21 cellular contexts compared by ENCODE assay signal in genomic region chr11:19377855-19378254, GRCh38.
"Had no signal": no experiment of that assay in that cellular context is flagged by ENCODE, and none has a peak within 500 bp of the region (broad histone marks: within the 10 kb centered on the region; RNA-seq: fewer than 3 reads in every experiment).

No MANE protein-coding gene starts in this region.

- H3K27ac ChIP-seq: SJSA1, SK-N-MC had no signal

- H3K36me3 ChIP-seq: MG63, SJSA1 had no signal

- H3K9me3 ChIP-seq: MG63, SJSA1 had no signal

- DNase-seq: IMR-90, Karpas-422, KG1, MG63, NCI-H1092, NCI-H1105 treated with DMSO at 0.1 percent for 48 hours, NCI-H1417 treated with DMSO at 0.1 percent for 48 hours, NCI-H146, NCI-H1694 treated with DMSO at 0.1 percent for 48 hours, NCI-H1930, NCI-H2081, NCI-H2107, NCI-H2227 treated with DMSO at 0.1 percent for 48 hours, NCI-H524, NCI-H526 treated with DMSO at 0.1 percent for 48 hours, NCI-H748 treated with DMSO at 0.1 percent for 48 hours, Right ventricle myocardium superior, RPMI8226, SIG-M5 had no signal

- H3K27me3 ChIP-seq: MG63, SJSA1 had no signal

- H3K4me3 ChIP-seq: MG63, SJSA1, SK-N-MC had no signal
